In the genomic region with DNA sequence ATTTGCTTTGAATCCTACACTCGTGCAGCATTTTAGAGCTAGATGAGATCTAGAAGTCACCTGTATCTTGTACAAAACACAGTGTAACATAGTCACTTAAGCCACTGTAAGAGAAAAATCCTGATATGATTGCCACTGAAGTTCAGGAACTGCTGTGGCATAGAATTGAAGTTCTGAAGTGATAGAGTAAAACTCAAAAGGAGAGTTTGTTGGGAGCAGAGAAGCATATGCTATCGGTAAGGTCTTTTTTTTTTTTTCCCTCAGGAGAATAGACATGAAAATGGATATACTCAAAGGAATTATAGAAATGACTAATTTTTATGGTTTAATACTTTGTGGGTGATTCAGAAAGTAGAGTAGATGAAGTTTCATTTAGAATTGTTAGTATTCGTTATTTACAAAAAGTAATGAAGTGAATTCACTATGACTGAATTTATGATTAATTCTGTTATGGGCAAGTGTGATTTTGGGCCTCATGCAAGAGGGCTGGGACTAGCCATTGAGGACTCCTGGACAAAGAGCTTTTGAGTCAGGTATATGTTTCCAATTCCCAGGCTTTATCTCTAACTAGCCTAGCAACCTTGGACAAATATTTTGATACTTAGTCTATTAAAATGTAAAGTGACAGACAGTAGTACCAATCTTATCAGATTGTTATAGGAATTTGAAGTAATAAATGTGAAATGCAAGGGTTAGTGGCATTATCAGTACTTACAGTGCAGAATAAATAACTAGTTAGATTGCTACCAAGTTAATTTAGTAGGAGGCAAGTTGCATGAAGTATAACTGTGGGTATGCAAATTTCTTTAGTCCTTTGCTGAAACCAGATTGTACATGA, we compare ENCODE assay signal across 1 cellular context.
TF ChIP-seq lines count a peak whose summit lies in the region.

No MANE protein-coding gene starts in this region.

TF ChIP-seq in GM23338, 12 proteins besides CTCF, POLR2A, EP300 and RAD21 (continued from another document):
- TF ChIP-seq, protein P1, sequence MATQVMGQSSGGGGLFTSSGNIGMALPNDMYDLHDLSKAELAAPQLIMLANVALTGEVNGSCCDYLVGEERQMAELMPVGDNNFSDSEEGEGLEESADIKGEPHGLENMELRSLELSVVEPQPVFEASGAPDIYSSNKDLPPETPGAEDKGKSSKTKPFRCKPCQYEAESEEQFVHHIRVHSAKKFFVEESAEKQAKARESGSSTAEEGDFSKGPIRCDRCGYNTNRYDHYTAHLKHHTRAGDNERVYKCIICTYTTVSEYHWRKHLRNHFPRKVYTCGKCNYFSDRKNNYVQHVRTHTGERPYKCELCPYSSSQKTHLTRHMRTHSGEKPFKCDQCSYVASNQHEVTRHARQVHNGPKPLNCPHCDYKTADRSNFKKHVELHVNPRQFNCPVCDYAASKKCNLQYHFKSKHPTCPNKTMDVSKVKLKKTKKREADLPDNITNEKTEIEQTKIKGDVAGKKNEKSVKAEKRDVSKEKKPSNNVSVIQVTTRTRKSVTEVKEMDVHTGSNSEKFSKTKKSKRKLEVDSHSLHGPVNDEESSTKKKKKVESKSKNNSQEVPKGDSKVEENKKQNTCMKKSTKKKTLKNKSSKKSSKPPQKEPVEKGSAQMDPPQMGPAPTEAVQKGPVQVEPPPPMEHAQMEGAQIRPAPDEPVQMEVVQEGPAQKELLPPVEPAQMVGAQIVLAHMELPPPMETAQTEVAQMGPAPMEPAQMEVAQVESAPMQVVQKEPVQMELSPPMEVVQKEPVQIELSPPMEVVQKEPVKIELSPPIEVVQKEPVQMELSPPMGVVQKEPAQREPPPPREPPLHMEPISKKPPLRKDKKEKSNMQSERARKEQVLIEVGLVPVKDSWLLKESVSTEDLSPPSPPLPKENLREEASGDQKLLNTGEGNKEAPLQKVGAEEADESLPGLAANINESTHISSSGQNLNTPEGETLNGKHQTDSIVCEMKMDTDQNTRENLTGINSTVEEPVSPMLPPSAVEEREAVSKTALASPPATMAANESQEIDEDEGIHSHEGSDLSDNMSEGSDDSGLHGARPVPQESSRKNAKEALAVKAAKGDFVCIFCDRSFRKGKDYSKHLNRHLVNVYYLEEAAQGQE (IDR thresholded peaks at IDR 0.05; ENCODE audit: unreplicated experiment): no peak
- TF ChIP-seq ZNF331 (CRISPR knock-in tag; IDR thresholded peaks at IDR 0.05; ENCODE audit: low read depth) (no peak), EZH2 (IDR thresholded peaks at IDR 0.05; ENCODE audit: low read depth, unreplicated experiment) (no peak), NANOG (IDR thresholded peaks at IDR 0.05; ENCODE audit: borderline replicate concordance) (no peak)
- TF ChIP-seq, protein P2, sequence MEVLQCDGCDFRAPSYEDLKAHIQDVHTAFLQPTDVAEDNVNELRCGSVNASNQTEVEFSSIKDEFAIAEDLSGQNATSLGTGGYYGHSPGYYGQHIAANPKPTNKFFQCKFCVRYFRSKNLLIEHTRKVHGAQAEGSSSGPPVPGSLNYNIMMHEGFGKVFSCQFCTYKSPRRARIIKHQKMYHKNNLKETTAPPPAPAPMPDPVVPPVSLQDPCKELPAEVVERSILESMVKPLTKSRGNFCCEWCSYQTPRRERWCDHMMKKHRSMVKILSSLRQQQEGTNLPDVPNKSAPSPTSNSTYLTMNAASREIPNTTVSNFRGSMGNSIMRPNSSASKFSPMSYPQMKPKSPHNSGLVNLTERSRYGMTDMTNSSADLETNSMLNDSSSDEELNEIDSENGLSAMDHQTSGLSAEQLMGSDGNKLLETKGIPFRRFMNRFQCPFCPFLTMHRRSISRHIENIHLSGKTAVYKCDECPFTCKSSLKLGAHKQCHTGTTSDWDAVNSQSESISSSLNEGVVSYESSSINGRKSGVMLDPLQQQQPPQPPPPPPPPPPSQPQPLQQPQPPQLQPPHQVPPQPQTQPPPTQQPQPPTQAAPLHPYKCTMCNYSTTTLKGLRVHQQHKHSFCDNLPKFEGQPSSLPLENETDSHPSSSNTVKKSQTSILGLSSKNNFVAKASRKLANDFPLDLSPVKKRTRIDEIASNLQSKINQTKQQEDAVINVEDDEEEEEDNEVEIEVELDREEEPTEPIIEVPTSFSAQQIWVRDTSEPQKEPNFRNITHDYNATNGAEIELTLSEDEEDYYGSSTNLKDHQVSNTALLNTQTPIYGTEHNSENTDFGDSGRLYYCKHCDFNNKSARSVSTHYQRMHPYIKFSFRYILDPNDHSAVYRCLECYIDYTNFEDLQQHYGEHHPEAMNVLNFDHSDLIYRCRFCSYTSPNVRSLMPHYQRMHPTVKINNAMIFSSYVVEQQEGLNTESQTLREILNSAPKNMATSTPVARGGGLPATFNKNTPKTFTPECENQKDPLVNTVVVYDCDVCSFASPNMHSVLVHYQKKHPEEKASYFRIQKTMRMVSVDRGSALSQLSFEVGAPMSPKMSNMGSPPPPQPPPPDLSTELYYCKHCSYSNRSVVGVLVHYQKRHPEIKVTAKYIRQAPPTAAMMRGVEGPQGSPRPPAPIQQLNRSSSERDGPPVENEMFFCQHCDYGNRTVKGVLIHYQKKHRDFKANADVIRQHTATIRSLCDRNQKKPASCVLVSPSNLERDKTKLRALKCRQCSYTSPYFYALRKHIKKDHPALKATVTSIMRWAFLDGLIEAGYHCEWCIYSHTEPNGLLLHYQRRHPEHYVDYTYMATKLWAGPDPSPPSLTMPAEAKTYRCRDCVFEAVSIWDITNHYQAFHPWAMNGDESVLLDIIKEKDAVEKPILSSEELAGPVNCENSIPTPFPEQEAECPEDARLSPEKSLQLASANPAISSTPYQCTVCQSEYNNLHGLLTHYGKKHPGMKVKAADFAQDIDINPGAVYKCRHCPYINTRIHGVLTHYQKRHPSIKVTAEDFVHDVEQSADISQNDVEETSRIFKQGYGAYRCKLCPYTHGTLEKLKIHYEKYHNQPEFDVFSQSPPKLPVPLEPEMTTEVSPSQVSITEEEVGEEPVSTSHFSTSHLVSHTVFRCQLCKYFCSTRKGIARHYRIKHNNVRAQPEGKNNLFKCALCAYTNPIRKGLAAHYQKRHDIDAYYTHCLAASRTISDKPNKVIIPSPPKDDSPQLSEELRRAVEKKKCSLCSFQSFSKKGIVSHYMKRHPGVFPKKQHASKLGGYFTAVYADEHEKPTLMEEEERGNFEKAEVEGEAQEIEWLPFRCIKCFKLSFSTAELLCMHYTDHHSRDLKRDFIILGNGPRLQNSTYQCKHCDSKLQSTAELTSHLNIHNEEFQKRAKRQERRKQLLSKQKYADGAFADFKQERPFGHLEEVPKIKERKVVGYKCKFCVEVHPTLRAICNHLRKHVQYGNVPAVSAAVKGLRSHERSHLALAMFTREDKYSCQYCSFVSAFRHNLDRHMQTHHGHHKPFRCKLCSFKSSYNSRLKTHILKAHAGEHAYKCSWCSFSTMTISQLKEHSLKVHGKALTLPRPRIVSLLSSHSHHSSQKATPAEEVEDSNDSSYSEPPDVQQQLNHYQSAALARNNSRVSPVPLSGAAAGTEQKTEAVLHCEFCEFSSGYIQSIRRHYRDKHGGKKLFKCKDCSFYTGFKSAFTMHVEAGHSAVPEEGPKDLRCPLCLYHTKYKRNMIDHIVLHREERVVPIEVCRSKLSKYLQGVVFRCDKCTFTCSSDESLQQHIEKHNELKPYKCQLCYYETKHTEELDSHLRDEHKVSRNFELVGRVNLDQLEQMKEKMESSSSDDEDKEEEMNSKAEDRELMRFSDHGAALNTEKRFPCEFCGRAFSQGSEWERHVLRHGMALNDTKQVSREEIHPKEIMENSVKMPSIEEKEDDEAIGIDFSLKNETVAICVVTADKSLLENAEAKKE (CRISPR knock-in tag; IDR thresholded peaks at IDR 0.05): no peak
